ENCODE assay signal across 20 cellular contexts in the genomic region with DNA sequence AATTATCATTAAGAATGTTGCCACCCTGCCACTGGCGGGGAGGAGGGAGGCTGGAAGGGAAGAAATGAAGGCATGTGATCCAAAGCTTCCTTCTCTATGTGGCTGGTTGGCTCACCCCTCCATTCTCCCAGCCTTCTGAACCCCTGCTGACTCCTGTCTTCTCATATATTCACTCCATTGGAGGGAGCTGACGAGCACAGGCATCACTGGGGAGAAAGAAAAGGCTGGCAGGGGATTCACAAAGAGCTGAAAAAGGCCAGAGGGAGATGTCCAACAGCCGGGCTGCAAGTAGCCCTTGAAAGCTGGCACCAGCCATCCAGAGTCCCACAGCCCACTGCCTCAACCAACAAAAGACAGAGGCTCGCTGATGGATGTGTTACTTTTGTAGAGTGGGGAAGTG.
"Had no signal": no experiment of that assay in that cellular context is flagged by ENCODE, and none has a peak within 500 bp of the region (broad histone marks: within the 10 kb centered on the region; RNA-seq: fewer than 3 reads in every experiment).

No MANE protein-coding gene starts in this region.

- DNase-seq: activated CD4-positive, alpha-beta T cell treated with anti-CD3 and anti-CD28 coated beads for 4 hours; activated CD4-positive, alpha-beta T cell treated with anti-CD3 and anti-CD28 coated beads, Interleukin-2, amount 50 U/mL, for 48 hours; activated CD4-positive, CD25-positive, alpha-beta regulatory T cell; activated effector memory CD4-positive, alpha-beta T cell treated with Interleukin-2 at 50 U/mL for 16 hours; activated naive CD4-positive, alpha-beta T cell treated with anti-CD3 and anti-CD28 coated beads for 36 hours; activated naive CD8-positive, alpha-beta T cell treated with anti-CD3 and anti-CD28 coated beads, Interleukin-2, amount 10 ng/mL, durations not matched to agents 7 days and 5 days; activated T-cell treated with anti-CD3 and anti-CD28 coated beads, Interleukin-2, amount 50 U/mL, for 72 hours; amygdala; effector CD4-positive, alpha-beta T cell; kidney; lower lobe of right lung; sigmoid colon; stimulated activated CD4-positive, alpha-beta T cell treated with anti-CD3 and anti-CD28 coated beads, Interleukin-15, amount 100 ng/mL, for 24 hours; transverse colon had no signal

- H3K36me3 ChIP-seq: lower lobe of right lung, sigmoid colon, transverse colon had no signal

- H3K36me3 Mint-ChIP-seq: activated naive CD8-positive, alpha-beta T cell treated with anti-CD3 and anti-CD28 coated beads, Interleukin-2, amount 10 ng/mL, durations not matched to agents 7 days and 5 days; mesothelial cell of epicardium; stimulated activated memory B cell treated with anti-CD40 and anti-IgM and Interleukin-4, amounts not matched to agents 10 μg/mL and 1 μg/mL and 100 μg/mL, for 72 hours had no signal

- H3K4me3 Mint-ChIP-seq: activated naive CD4-positive, alpha-beta T cell treated with anti-CD3 and anti-CD28 coated beads for 36 hours; activated naive CD8-positive, alpha-beta T cell treated with anti-CD3 and anti-CD28 coated beads, Interleukin-2, amount 10 ng/mL, durations not matched to agents 7 days and 5 days; activated T-cell treated with anti-CD3 and anti-CD28 coated beads, Interleukin-2, amount 50 U/mL, for 72 hours; dendritic cell treated with granulocyte-macrophage colony-stimulating factor and Interleukin-4, amounts not matched to agents 40 ng/mL and 50 ng/mL, for 4 days; mesothelial cell of epicardium; stimulated activated memory B cell treated with anti-CD40 and anti-IgM and Interleukin-4, amounts not matched to agents 10 μg/mL and 1 μg/mL and 100 μg/mL, for 72 hours; T-helper 1 cell treated with Interleukin-12 subunit alpha and Interleukin-12 subunit beta and Interleukin-4 antibody, amounts not matched to agents 30 μg/mL and 1 μg/mL, for 36 hours had no signal

- H3K27ac ChIP-seq: lower lobe of right lung, transverse colon had no signal

- H3K9me3 Mint-ChIP-seq: activated naive CD4-positive, alpha-beta T cell treated with anti-CD3 and anti-CD28 coated beads for 36 hours; activated naive CD8-positive, alpha-beta T cell treated with anti-CD3 and anti-CD28 coated beads, Interleukin-2, amount 10 ng/mL, durations not matched to agents 7 days and 5 days; activated T-cell treated with anti-CD3 and anti-CD28 coated beads, Interleukin-2, amount 50 U/mL, for 72 hours; dendritic cell treated with granulocyte-macrophage colony-stimulating factor and Interleukin-4, amounts not matched to agents 40 ng/mL and 50 ng/mL, for 4 days; stimulated activated memory B cell treated with anti-CD40 and anti-IgM and Interleukin-4, amounts not matched to agents 10 μg/mL and 1 μg/mL and 100 μg/mL, for 72 hours; T-helper 1 cell treated with Interleukin-12 subunit alpha and Interleukin-12 subunit beta and Interleukin-4 antibody, amounts not matched to agents 30 μg/mL and 1 μg/mL, for 36 hours had no signal

- H3K27ac Mint-ChIP-seq: activated naive CD4-positive, alpha-beta T cell treated with anti-CD3 and anti-CD28 coated beads for 36 hours; activated naive CD8-positive, alpha-beta T cell treated with anti-CD3 and anti-CD28 coated beads, Interleukin-2, amount 10 ng/mL, durations not matched to agents 7 days and 5 days; activated T-cell treated with anti-CD3 and anti-CD28 coated beads, Interleukin-2, amount 50 U/mL, for 72 hours; dendritic cell treated with granulocyte-macrophage colony-stimulating factor and Interleukin-4, amounts not matched to agents 40 ng/mL and 50 ng/mL, for 4 days; mesothelial cell of epicardium; stimulated activated memory B cell treated with anti-CD40 and anti-IgM and Interleukin-4, amounts not matched to agents 10 μg/mL and 1 μg/mL and 100 μg/mL, for 72 hours; T-helper 1 cell treated with Interleukin-12 subunit alpha and Interleukin-12 subunit beta and Interleukin-4 antibody, amounts not matched to agents 30 μg/mL and 1 μg/mL, for 36 hours had no signal

- H3K27me3 Mint-ChIP-seq: activated naive CD8-positive, alpha-beta T cell treated with anti-CD3 and anti-CD28 coated beads, Interleukin-2, amount 10 ng/mL, durations not matched to agents 7 days and 5 days had no signal

- H3K4me1 Mint-ChIP-seq: activated naive CD8-positive, alpha-beta T cell treated with anti-CD3 and anti-CD28 coated beads, Interleukin-2, amount 10 ng/mL, durations not matched to agents 7 days and 5 days; stimulated activated memory B cell treated with anti-CD40 and anti-IgM and Interleukin-4, amounts not matched to agents 10 μg/mL and 1 μg/mL and 100 μg/mL, for 72 hours had no signal

- H3K4me2 ChIP-seq: smooth muscle cell had no signal

- H3K4me1 ChIP-seq: lower lobe of right lung, transverse colon had no signal

- H3K4me3 ChIP-seq: lower lobe of right lung, sigmoid colon, smooth muscle cell, transverse colon had no signal

- H3K27me3 ChIP-seq: sigmoid colon, transverse colon had no signal

- H3K9me3 ChIP-seq: lower lobe of right lung, sigmoid colon, transverse colon had no signal

- ATAC-seq: activated T-cell treated with anti-CD3 and anti-CD28 coated beads, Interleukin-2, amount 50 U/mL, for 72 hours; left lobe of liver; lower lobe of right lung; stimulated activated memory B cell treated with anti-CD40 and anti-IgM and Interleukin-4, amounts not matched to agents 10 μg/mL and 1 μg/mL and 100 μg/mL, for 72 hours had no signal
